In genomic region chr1:70354332-70355110, GRCh38 we compare ENCODE assay signal across 8 cellular contexts. TPM values are rescaled to one million over a fixed set of nuclear protein-coding genes. Genes with fewer than 3 reads are reported as not detected.
DNase-seq lines count a peak whose midpoint lies in the region; ATAC-seq and TF ChIP-seq lines count a peak whose summit lies in the region.

TSS of gene ANKRD13C (minus strand) at chr1:70354722. CDS start at chr1:70354408, 314 bp downstream.

- peak within 1 kb of the TSS; percentile 92 for H3K14ac ChIP-seq in trophoblast cell (ENCODE audit: low read length)

- H3K23ac ChIP-seq in trophoblast cell (ENCODE audit: low read length), result peak within 1 kb of the TSS; percentile 30

- H3K4me3 ChIP-seq in adipocyte (ENCODE audit: low read length) (peak within 1 kb of the TSS; percentile 87), trophoblast cell (ENCODE audit: low read depth, low read length) (peak within 1 kb of the TSS; percentile 99), transverse colon (peak within 1 kb of the TSS; percentile 72 to 97 (median 83))

- no peaks in the 10 kb centered on the region for H3K27me3 ChIP-seq in adipocyte (replicated peaks; ENCODE audit: control insufficient read depth, insufficient read depth, low read length)
- no peaks in the 10 kb centered on the region for H3K27me3 ChIP-seq in trophoblast cell (ENCODE audit: insufficient read depth, low read length)
- no peaks in the 10 kb centered on the region for H3K27me3 ChIP-seq in transverse colon

- H3K36me3 ChIP-seq in adipocyte (ENCODE audit: control insufficient read depth, insufficient read depth, low read length, severe bottlenecking) (no peaks in the 10 kb centered on the region), trophoblast cell (ENCODE audit: control insufficient read depth in 1 of 2, insufficient read depth in 2 of 2, low read length in 2 of 2) (peaks cover 3 to 6% of the 10 kb centered on the region in 2 experiments), transverse colon (no peaks in the 10 kb centered on the region)

- H2BK120ac ChIP-seq in trophoblast cell (ENCODE audit: insufficient read depth, low read length, poor library complexity), result peak within 1 kb of the TSS; percentile 82

- peaks cover 12% of the 10 kb centered on the region for H3K79me1 ChIP-seq in trophoblast cell (ENCODE audit: low read length)

- peak within 1 kb of the TSS; percentile 89 for H2AK5ac ChIP-seq in trophoblast cell (ENCODE audit: low read length)

- ATAC-seq in HG02763 (IDR thresholded peaks at IDR 0.05; ENCODE audit: unreplicated experiment), result peak; percentile 93

- H3K27ac ChIP-seq in trophoblast cell (ENCODE audit: low read depth, low read length), result peak within 1 kb of the TSS; percentile 87
- H3K27ac ChIP-seq in transverse colon, result peak within 1 kb of the TSS; percentile 94 to 97 (median 95)

- peak within 1 kb of the TSS; percentile 71 for H2AFZ ChIP-seq in trophoblast cell (ENCODE audit: insufficient read depth, low read length, poor library complexity)

- H4K91ac ChIP-seq in trophoblast cell (ENCODE audit: low read depth, low read length), result peak within 1 kb of the TSS; percentile 76

- H4K8ac ChIP-seq in trophoblast cell (ENCODE audit: low read depth, low read length), result peak within 1 kb of the TSS; percentile 98

- peak within 1 kb of the TSS; percentile 36 for H2BK12ac ChIP-seq in trophoblast cell (ENCODE audit: low read length)

- WGBS in trophoblast cell (ENCODE audit: extremely low coverage, insufficient coverage, insufficient read length), result no CpG with 5 or more reads among the region's 65 CpGs
- 1% methylated on average over 49 of the region's 65 CpGs; no CpG with 5 or more reads in 1 of the 2 donors for WGBS in transverse colon (ENCODE audit: low coverage in 1 of 2), 2 donors

- H4K12ac ChIP-seq in trophoblast cell (ENCODE audit: low read depth, low read length), result peak within 1 kb of the TSS; percentile 90

- intact Hi-C loops in cardiac septum (cut with DNase I) (loop anchor here (2.0 to 10.0 kb wide), 2 partner anchors 56 to 130 kb away; partner anchors contain the start of genes CTH and SRSF11), transverse colon (cut with DNase I; ENCODE audit: low total_unique reads) (no loop called here)

- H3K9me3 ChIP-seq in adipocyte (ENCODE audit: control insufficient read depth, low read length) (no peaks in the 10 kb centered on the region), trophoblast cell (ENCODE audit: insufficient read depth, low read depth, low read length) (no peaks in the 10 kb centered on the region), transverse colon (no peaks in the 10 kb centered on the region)

- in situ Hi-C loops in transverse colon (cut with MboI; ENCODE audit: low pct_ligation_motif_present in 1 of 4, low pct_unique_long_range_greater_than_20kb in 1 of 4, low sequenced_read_pairs in 3 of 4), result loop anchor here in 1 of 4 donors (10.0 kb wide), 1 partner anchor 60 kb away; the partner anchor contains the start of gene CTH

- peak within 1 kb of the TSS; percentile 98 for H3K4me2 ChIP-seq in trophoblast cell (ENCODE audit: low read length)

- no peak for TF ChIP-seq EP300 in transverse colon (IDR thresholded peaks at IDR 0.05; ENCODE audit: low read depth)

- peak within 1 kb of the TSS; percentile 84 for H3K18ac ChIP-seq in trophoblast cell (ENCODE audit: low read length)

- peak within 1 kb of the TSS; percentile 68 for H2BK5ac ChIP-seq in trophoblast cell (ENCODE audit: low read depth, low read length, poor library complexity)

- TF ChIP-seq POLR2A in transverse colon (IDR thresholded peaks at IDR 0.05), result peak; percentile 89

- DNase-seq in NCI-H1417 treated with DMSO at 0.1 percent for 48 hours (lab: John Stamatoyannopoulos, UW) (peak; percentile 72), SW480 (ENCODE audit: low spot score) (peak; percentile 93), adipocyte (ENCODE audit: low read depth) (peak; percentile 99), cardiac septum (ENCODE audit: low spot score) (peak; percentile 95), trophoblast cell (peak; percentile 91 to 96), transverse colon (peak; percentile 94)

- peak within 1 kb of the TSS; percentile 80 for H3K4ac ChIP-seq in trophoblast cell (ENCODE audit: low read depth, low read length)

- peak within 1 kb of the TSS; percentile 98 for H3K9ac ChIP-seq in adipocyte (ENCODE audit: low read length)
- peak within 1 kb of the TSS; percentile 99 for H3K9ac ChIP-seq in trophoblast cell (ENCODE audit: low read length)

- peaks cover 14% of the 10 kb centered on the region for H3K4me1 ChIP-seq in adipocyte (ENCODE audit: control insufficient read depth, insufficient read depth, low read length)
- H3K4me1 ChIP-seq in trophoblast cell (ENCODE audit: control insufficient read depth in 1 of 2, insufficient read depth in 2 of 2, low read length in 2 of 2), result no peaks in the 10 kb centered on the region
- H3K4me1 ChIP-seq in transverse colon, result peaks cover 12 to 51% (median 17%) of the 10 kb centered on the region in 4 donors

- TF ChIP-seq CTCF in GM12872 (IDR thresholded peaks at IDR 0.05; ENCODE audit: insufficient read depth, low read depth, low read length) (peak; percentile 12; the same call in 1 of the 3 replicates), transverse colon (IDR thresholded peaks at IDR 0.05) (peak in 3 of 5 experiments; percentile 17 to 29 (median 24))

- peaks cover 12% of the 10 kb centered on the region for H3K79me2 ChIP-seq in trophoblast cell (ENCODE audit: control insufficient read depth, insufficient read depth, low read length, poor library complexity)

RNA-seq across cellular contexts. Expression of gene ANKRD13C, which starts in this region (rescaled TPM):
- total RNA-seq in cardiac septum (11.8 TPM), transverse colon (10 to 100 TPM; 10.7 to 35.5 (median 27.1) TPM)
- polyA plus RNA-seq in trophoblast cell (2013), result 19.2 and 19.5 TPM in 2 replicates

Comparison
In these comparisons a context has a peak if more than half of its experiments do, and no peak if none do; other contexts are left out.
1. Peak in every context shown above with its lines: DNase-seq, ATAC-seq, H3K4me3 ChIP-seq and H3K27ac ChIP-seq.